29 cellular contexts compared by ENCODE assay signal in genomic region chr18:12258719-12259705, GRCh38. TPM values are rescaled to one million over a fixed set of nuclear protein-coding genes. Genes with fewer than 3 reads are reported as not detected.
"Had no signal": no experiment of that assay in that cellular context is flagged by ENCODE, and none has a peak within 500 bp of the region (broad histone marks: within the 10 kb centered on the region; RNA-seq: fewer than 3 reads in every experiment).

No MANE protein-coding gene starts in this region.

- H3K27me3 ChIP-seq: ascending aorta, brain microvascular endothelial cell had no signal

- H3K27ac Mint-ChIP-seq: activated B cell treated with CpG ODN at 0.5 μM for 24 hours; activated CD4-positive, alpha-beta T cell treated with anti-CD3 and anti-CD28 coated beads for 36 hours; activated naive CD8-positive, alpha-beta T cell; activated T-helper 2 cell treated with anti-CD3 and anti-CD28 coated beads, Interferon-gamma antibody, Interleukin-2, Interleukin-4, amounts not matched to agents 10 μg/mL and 5 μg/mL and 100 μg/mL, durations not matched to agents 14 hours and 24 hours and 36 hours; stimulated activated naive B cell treated with anti-CD40 and anti-IgM and Interleukin-4, amounts not matched to agents 10 μg/mL and 1 μg/mL and 100 μg/mL, for 72 hours; T-helper 1 cell treated with Interleukin-12 subunit alpha and Interleukin-12 subunit beta and Interleukin-4 antibody, amounts not matched to agents 30 μg/mL and 1 μg/mL, for 36 hours; type B pancreatic cell had no signal

- DNase-seq: activated B cell treated with CpG ODN at 0.5 μM for 24 hours; activated CD4-positive, alpha-beta T cell treated with anti-CD3 and anti-CD28 coated beads for 36 hours; activated CD4-positive, alpha-beta T cell treated with anti-CD3 and anti-CD28 coated beads, Interleukin-2, amount 50 U/mL, for 4 hours; activated CD8-positive, alpha-beta memory T cell treated with anti-CD3 and anti-CD28 coated beads, Interleukin-2, amount 50 U/mL, for 48 hours; activated naive CD4-positive, alpha-beta T cell; activated T-cell treated with anti-CD3 and anti-CD28 coated beads, Interleukin-2, amount 50 U/mL, for 4 hours; brain microvascular endothelial cell; central memory CD4-positive, alpha-beta T cell; dermis blood vessel endothelial cell; effector CD8-positive, alpha-beta T cell; foreskin melanocyte; glutamatergic neuron; hippocampal formation; kidney glomerular epithelial cell; left ventricle myocardium superior; occipital lobe; posterior cingulate gyrus; retina; stimulated activated CD4-positive, alpha-beta T cell treated with anti-CD3 and anti-CD28 coated beads, Interleukin-2, amount 100 ng/mL, for 24 hours; stimulated activated naive B cell treated with anti-CD40 and anti-IgM and Interleukin-4, amounts not matched to agents 10 μg/mL and 1 μg/mL and 100 μg/mL, for 72 hours had no signal

- H3K9me3 ChIP-seq: adrenal gland, ascending aorta, thoracic aorta had no signal

- H3K4me3 Mint-ChIP-seq: activated B cell treated with CpG ODN at 0.5 μM for 24 hours; activated CD4-positive, alpha-beta T cell treated with anti-CD3 and anti-CD28 coated beads for 36 hours; activated naive CD8-positive, alpha-beta T cell; activated T-cell treated with anti-CD3 and anti-CD28 coated beads, Interleukin-2, amount 50 U/mL, for 4 hours; stimulated activated naive B cell treated with anti-CD40 and anti-IgM and Interleukin-4, amounts not matched to agents 10 μg/mL and 1 μg/mL and 100 μg/mL, for 72 hours; T-helper 1 cell treated with Interleukin-12 subunit alpha and Interleukin-12 subunit beta and Interleukin-4 antibody, amounts not matched to agents 30 μg/mL and 1 μg/mL, for 36 hours; type B pancreatic cell had no signal

- H3K36me3 ChIP-seq: adrenal gland, ascending aorta, brain microvascular endothelial cell, thoracic aorta had no signal

- H3K9me3 Mint-ChIP-seq: activated B cell treated with CpG ODN at 0.5 μM for 24 hours; activated T-cell treated with anti-CD3 and anti-CD28 coated beads, Interleukin-2, amount 50 U/mL, for 4 hours; activated T-helper 2 cell treated with anti-CD3 and anti-CD28 coated beads, Interferon-gamma antibody, Interleukin-2, Interleukin-4, amounts not matched to agents 10 μg/mL and 5 μg/mL and 100 μg/mL, durations not matched to agents 14 hours and 24 hours and 36 hours; stimulated activated naive B cell treated with anti-CD40 and anti-IgM and Interleukin-4, amounts not matched to agents 10 μg/mL and 1 μg/mL and 100 μg/mL, for 72 hours; T-helper 1 cell treated with Interleukin-12 subunit alpha and Interleukin-12 subunit beta and Interleukin-4 antibody, amounts not matched to agents 30 μg/mL and 1 μg/mL, for 36 hours; type B pancreatic cell had no signal

- H3K27ac ChIP-seq: adrenal gland, ascending aorta, brain microvascular endothelial cell, thoracic aorta had no signal

- H3K4me1 Mint-ChIP-seq: activated B cell treated with CpG ODN at 0.5 μM for 24 hours; activated CD4-positive, alpha-beta T cell treated with anti-CD3 and anti-CD28 coated beads for 36 hours had no signal

- ATAC-seq: activated CD4-positive, alpha-beta T cell treated with anti-CD3 and anti-CD28 coated beads for 36 hours; activated T-cell treated with anti-CD3 and anti-CD28 coated beads, Interleukin-2, amount 50 U/mL, for 4 hours; left ventricle myocardium superior; stimulated activated naive B cell treated with anti-CD40 and anti-IgM and Interleukin-4, amounts not matched to agents 10 μg/mL and 1 μg/mL and 100 μg/mL, for 72 hours had no signal

- H3K4me3 ChIP-seq: adrenal gland, ascending aorta, thoracic aorta had no signal

- H3K36me3 Mint-ChIP-seq: activated naive CD8-positive, alpha-beta T cell; stimulated activated naive B cell treated with anti-CD40 and anti-IgM and Interleukin-4, amounts not matched to agents 10 μg/mL and 1 μg/mL and 100 μg/mL, for 72 hours; type B pancreatic cell had no signal

RNA-seq across cellular contexts. Expression of gene CIDEA, which starts 4.9 kb away (rescaled TPM):
- total RNA-seq: activated B cell treated with CpG ODN at 0.5 μM for 24 hours; activated CD4-positive, alpha-beta T cell treated with anti-CD3 and anti-CD28 coated beads for 36 hours; activated CD8-positive, alpha-beta memory T cell treated with anti-CD3 and anti-CD28 coated beads for 36 hours; activated T-cell treated with anti-CD3 and anti-CD28 coated beads, Interleukin-2, amount 50 U/mL, for 4 hours; activated T-helper 2 cell treated with anti-CD3 and anti-CD28 coated beads, Interferon-gamma antibody, Interleukin-2, Interleukin-4, amounts not matched to agents 10 μg/mL and 5 μg/mL and 100 μg/mL, durations not matched to agents 14 hours and 24 hours and 36 hours; ascending aorta; thoracic aorta had no signal
- polyA plus RNA-seq: neural cell had no signal
